Comparison of ENCODE assay signal across 15 cellular contexts in the genomic region with DNA sequence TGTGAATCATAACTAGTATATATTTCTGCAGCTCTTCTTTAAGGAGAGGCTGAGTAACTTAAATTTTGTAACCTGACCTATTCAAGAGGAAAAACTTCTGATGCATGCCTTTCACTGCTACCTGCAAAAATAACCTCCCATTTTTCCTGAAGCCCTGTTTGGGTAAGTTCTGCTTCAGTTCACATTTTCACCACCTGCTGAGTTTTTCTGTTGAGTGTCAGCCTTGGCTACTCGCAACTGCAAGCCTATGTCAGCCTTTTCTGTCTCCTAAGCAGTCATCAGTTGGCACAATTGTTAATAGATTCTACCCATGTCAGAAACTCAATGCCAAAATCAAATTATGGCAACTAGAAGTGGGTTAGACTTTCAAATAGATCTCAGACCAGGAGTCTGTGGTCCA. TPM values are rescaled to one million over a fixed set of nuclear protein-coding genes. Genes with fewer than 3 reads are reported as not detected.
DNase-seq lines count a peak whose midpoint lies in the region; ATAC-seq and TF ChIP-seq lines count a peak whose summit lies in the region.
"Had no signal": no experiment of that assay in that cellular context is flagged by ENCODE, and none has a peak within 500 bp of the region (broad histone marks: within the 10 kb centered on the region; RNA-seq: fewer than 3 reads in every experiment).

No MANE protein-coding gene starts in this region.

- no peaks in the 10 kb centered on the region for H3K9me3 Mint-ChIP-seq in activated CD4-positive, alpha-beta T cell treated with anti-CD3 and anti-CD28 coated beads for 36 hours (ENCODE audit: low read depth)
- H3K9me3 Mint-ChIP-seq in activated naive CD8-positive, alpha-beta T cell (ENCODE audit: low read depth): no peaks in the 10 kb centered on the region
- H3K9me3 Mint-ChIP-seq in neural progenitor cell (no peaks in the 10 kb centered on the region), immature natural killer cell (no peaks in the 10 kb centered on the region)
- H3K9me3 Mint-ChIP-seq: brain had no signal

- H3K4me3 ChIP-seq in KMS-11 (IDR thresholded peaks at IDR 0.05; ENCODE audit: insufficient read depth, low read depth, low read length) (no peak overlapping the region), neural progenitor cell (no peak overlapping the region), ovary (no peak overlapping the region)
- H3K4me3 ChIP-seq: left ventricle myocardium inferior, vagina had no signal

- no peak overlapping the region for H2AFZ ChIP-seq in KMS-11 (ENCODE audit: low read depth)
- H2AFZ ChIP-seq in neural progenitor cell (replicated peaks): no peak overlapping the region

- POLR2A ChIA-PET in activated CD4-positive, alpha-beta T cell treated with anti-CD3 and anti-CD28 coated beads for 36 hours (lab: Charles Lee): interaction anchor here (1.0 kb wide), 1 partner anchor 78 kb away, joined by 3 read pairs; no protein-coding TSS in a partner anchor

- no peak for TF ChIP-seq POLR2A in ovary (IDR thresholded peaks at IDR 0.05)

- no peaks in the 10 kb centered on the region for H3F3A ChIP-seq in neural progenitor cell (ENCODE audit: low read depth)

- no peaks in the 10 kb centered on the region for H3K9me3 ChIP-seq in neural progenitor cell (ENCODE audit: low read depth)
- H3K9me3 ChIP-seq in ovary: no peaks in the 10 kb centered on the region
- H3K9me3 ChIP-seq: left ventricle myocardium inferior, vagina had no signal

- CTCF ChIA-PET in activated CD4-positive, alpha-beta T cell treated with anti-CD3 and anti-CD28 coated beads for 36 hours (lab: Charles Lee): interaction anchor here (1.0 to 3.5 kb wide), 6 partner anchors 9 to 20 kb away, joined by 3 to 16 read pairs (median 5); a partner anchor contains a TSS

- peak overlapping the region; percentile 5 for H3K4me3 Mint-ChIP-seq in activated CD4-positive, alpha-beta T cell treated with anti-CD3 and anti-CD28 coated beads for 36 hours
- H3K4me3 Mint-ChIP-seq in activated naive CD8-positive, alpha-beta T cell: peak overlapping the region; percentile 5
- H3K4me3 Mint-ChIP-seq in neural progenitor cell (no peak overlapping the region), immature natural killer cell (no peak overlapping the region)
- H3K4me3 Mint-ChIP-seq: brain had no signal

- no peak overlapping the region for H3K9ac ChIP-seq in KMS-11
- H3K9ac ChIP-seq in neural progenitor cell: no peak overlapping the region

- no peaks in the 10 kb centered on the region for H3K36me3 ChIP-seq in KMS-11 (ENCODE audit: insufficient read depth)
- no peaks in the 10 kb centered on the region for H3K36me3 ChIP-seq in neural progenitor cell
- H3K36me3 ChIP-seq in ovary: no peaks in the 10 kb centered on the region
- H3K36me3 ChIP-seq: left ventricle myocardium inferior, vagina had no signal

- no peaks in the 10 kb centered on the region for H3K27me3 ChIP-seq in KMS-11 (ENCODE audit: insufficient read depth, low read depth)
- no peaks in the 10 kb centered on the region for H3K27me3 ChIP-seq in neural progenitor cell
- no peaks in the 10 kb centered on the region for H3K27me3 ChIP-seq in ovary
- H3K27me3 ChIP-seq: vagina had no signal

- peak overlapping the region; percentile 33 for H3K27ac ChIP-seq in KMS-11
- H3K27ac ChIP-seq in neural progenitor cell: no peak overlapping the region
- H3K27ac ChIP-seq in ovary: no peak overlapping the region
- H3K27ac ChIP-seq: left ventricle myocardium inferior, vagina had no signal

- H3K4me1 ChIP-seq in KMS-11 (ENCODE audit: low read depth, poor library complexity, severe bottlenecking) (peaks cover 66% of the 10 kb centered on the region), neural progenitor cell (peaks cover 22% of the 10 kb centered on the region), ovary (ENCODE audit: insufficient read depth) (no peaks in the 10 kb centered on the region)

- TF ChIP-seq EP300 in ovary (IDR thresholded peaks at IDR 0.05): no peak

- H3K4me2 ChIP-seq in KMS-11 (peak overlapping the region; percentile 58), neural progenitor cell (no peak overlapping the region)

- H3K27ac Mint-ChIP-seq in activated CD4-positive, alpha-beta T cell treated with anti-CD3 and anti-CD28 coated beads for 36 hours: peak overlapping the region; percentile 86
- peak overlapping the region; percentile 94 for H3K27ac Mint-ChIP-seq in activated naive CD8-positive, alpha-beta T cell
- H3K27ac Mint-ChIP-seq in neural progenitor cell (no peak overlapping the region), immature natural killer cell (peak overlapping the region in 1 of 6 donors; percentile 51)

- peaks cover 55% of the 10 kb centered on the region for H3K36me3 Mint-ChIP-seq in activated CD4-positive, alpha-beta T cell treated with anti-CD3 and anti-CD28 coated beads for 36 hours (ENCODE audit: low read depth)
- peaks cover 9% of the 10 kb centered on the region for H3K36me3 Mint-ChIP-seq in activated naive CD8-positive, alpha-beta T cell
- no peaks in the 10 kb centered on the region for H3K36me3 Mint-ChIP-seq in neural progenitor cell
- H3K36me3 Mint-ChIP-seq in immature natural killer cell: peaks cover 0 to 4% (median 0%) of the 10 kb centered on the region in 3 donors
- H3K36me3 Mint-ChIP-seq: brain had no signal

- H4K20me1 ChIP-seq in KMS-11 (ENCODE audit: insufficient read depth) (no peaks in the 10 kb centered on the region), neural progenitor cell (ENCODE audit: low read depth) (peaks cover 22% of the 10 kb centered on the region)

- H3K27me3 Mint-ChIP-seq in activated CD4-positive, alpha-beta T cell treated with anti-CD3 and anti-CD28 coated beads for 36 hours: no peaks in the 10 kb centered on the region
- no peaks in the 10 kb centered on the region for H3K27me3 Mint-ChIP-seq in activated naive CD8-positive, alpha-beta T cell
- H3K27me3 Mint-ChIP-seq in neural progenitor cell (ENCODE audit: insufficient read depth, low read depth) (peaks cover 4% of the 10 kb centered on the region), immature natural killer cell (ENCODE audit: low read depth in 3 of 3) (no peaks in the 10 kb centered on the region)
- H3K27me3 Mint-ChIP-seq: brain had no signal

- H3K79me2 ChIP-seq in KMS-11 (ENCODE audit: insufficient read depth, low read depth): peaks cover 22% of the 10 kb centered on the region
- no peaks in the 10 kb centered on the region for H3K79me2 ChIP-seq in neural progenitor cell (ENCODE audit: low read depth)

- TF ChIP-seq CTCF in KMS-11 (conservative IDR thresholded peaks at IDR 0.05; ENCODE audit: low read depth, low read length) (no peak), neural progenitor cell (IDR thresholded peaks at IDR 0.05) (no peak), ovary (IDR thresholded peaks at IDR 0.05) (no peak)

- peak; percentile 5 for ATAC-seq in activated CD4-positive, alpha-beta T cell treated with anti-CD3 and anti-CD28 coated beads for 36 hours

- H3K4me1 Mint-ChIP-seq in activated CD4-positive, alpha-beta T cell treated with anti-CD3 and anti-CD28 coated beads for 36 hours: peaks cover 92% of the 10 kb centered on the region
- peaks cover 89% of the 10 kb centered on the region for H3K4me1 Mint-ChIP-seq in activated naive CD8-positive, alpha-beta T cell (ENCODE audit: low read depth)
- H3K4me1 Mint-ChIP-seq in neural progenitor cell (peaks cover 23% of the 10 kb centered on the region), immature natural killer cell (peaks cover 80 to 94% of the 10 kb centered on the region in 2 donors)

- 0% methylated on average over 1 of the region's 1 CpG for WGBS in ovary, 3 donors

- no peak for DNase-seq in activated CD4-positive, alpha-beta T cell treated with anti-CD3 and anti-CD28 coated beads for 36 hours
- DNase-seq in activated CD4-positive, alpha-beta T cell treated with anti-CD3 and anti-CD28 coated beads for 4 hours: no peak
- peak; percentile 50 for DNase-seq in neural progenitor cell (ENCODE audit: low spot score)
- DNase-seq in HuH-7 (ENCODE audit: low spot score): no peak
- DNase-seq in immature natural killer cell: no peak
- DNase-seq in ovary: no peak
- DNase-seq: activated CD8-positive, alpha-beta memory T cell treated with anti-CD3 and anti-CD28 coated beads, Interleukin-2, amount 50 U/mL, for 48 hours; effector CD8-positive, alpha-beta T cell; left ventricle myocardium inferior; NCI-H187 treated with DMSO at 0.1 percent for 48 hours; occipital lobe had no signal

- intact Hi-C loops in activated CD4-positive, alpha-beta T cell treated with anti-CD3 and anti-CD28 coated beads for 36 hours (cut with DNase I, micrococcal nuclease): loop anchor here in 1 of 2 experiments (1.0 kb wide), 1 partner anchor 8 kb away; no protein-coding TSS in a partner anchor
- intact Hi-C loops in ovary (cut with DNase I): loop anchor here in 1 of 4 donors (5.0 kb wide), 1 partner anchor 350 kb away; no protein-coding TSS in a partner anchor

RNA-seq across cellular contexts. Expression of a gene that starts 8.2 kb away (rescaled TPM):
- 100 to 1,000 TPM; 166 to 171 TPM for total RNA-seq in activated CD4-positive, alpha-beta T cell treated with anti-CD3 and anti-CD28 coated beads for 36 hours
- total RNA-seq in neural progenitor cell (ENCODE audit: low replicate concordance) (35.6 and 40.6 TPM in 2 replicates), ovary (10 to 100 TPM in 1 of 7 donors, 1 to 10 TPM in 6; 1.4 to 14.6 (median 4.5) TPM)
- polyA plus RNA-seq in immature natural killer cell (100 to 1,000 TPM in 2 of 3 donors, 10 to 100 TPM in 1; 99.7 to 162 (median 132) TPM), ovary (10 to 100 TPM in 1 of 2 donors, 1 to 10 TPM in 1; 5.0 to 12.0 TPM)

Comparison
In these comparisons a context has a peak if more than half of its experiments do, and no peak if none do; other contexts are left out.
1. H3K4me3 Mint-ChIP-seq: peak in activated CD4-positive, alpha-beta T cell treated with anti-CD3 and anti-CD28 coated beads for 36 hours (single experiment) and activated naive CD8-positive, alpha-beta T cell (single experiment); none in neural progenitor cell (single experiment) and immature natural killer cell (0 of 5).